9 cellular contexts compared by ENCODE assay signal in the genomic region with DNA sequence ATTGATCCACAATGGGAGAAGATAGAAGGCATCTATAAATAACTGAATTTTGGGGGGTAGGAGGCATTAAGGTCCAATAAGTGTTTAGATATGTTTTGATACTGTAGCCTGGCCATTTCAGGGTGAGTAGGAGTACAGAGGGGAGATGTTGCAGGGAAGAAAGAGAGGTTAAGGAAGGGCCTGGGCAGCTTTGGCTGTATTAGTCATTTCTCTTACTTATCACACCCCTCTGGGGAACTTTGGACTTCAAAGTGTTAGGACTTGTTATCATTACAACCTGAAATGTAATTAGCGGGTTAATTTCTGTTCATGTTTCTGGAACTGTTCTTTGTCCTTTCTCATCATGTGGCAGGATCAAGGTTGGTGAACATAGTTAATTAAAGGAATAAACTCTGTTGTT. TPM values are rescaled to one million over a fixed set of nuclear protein-coding genes. Genes with fewer than 3 reads are reported as not detected.
A peak's percentile ranks its signal among the peaks of the same experiment; 100 is the strongest.
DNase-seq lines count a peak whose midpoint lies in the region; ATAC-seq and TF ChIP-seq lines count a peak whose summit lies in the region.
"Had no signal": no experiment of that assay in that cellular context is flagged by ENCODE, and none has a peak within 500 bp of the region (broad histone marks: within the 10 kb centered on the region; RNA-seq: fewer than 3 reads in every experiment).

No MANE protein-coding gene starts in this region.

- no peaks in the 10 kb centered on the region for H3K27me3 Mint-ChIP-seq in natural killer cell (ENCODE audit: low read depth in 2 of 2)

- H4K20me1 ChIP-seq in BLaER1 treated with 17β-estradiol and CSF1 and Interleukin-3, amounts not matched to agents 10 nM and 100 nM, result peaks cover 20 to 98% (median 80%) of the 10 kb centered on the region in 11 experiments; a peak in 17 of 22 replicates

- H3K4me3 ChIP-seq in BLaER1 treated with 17β-estradiol and CSF1 and Interleukin-3, amounts not matched to agents 10 nM and 100 nM, result no peak overlapping the region
- no peak overlapping the region for H3K4me3 ChIP-seq in colonic mucosa

- H3K4me1 ChIP-seq in BLaER1 treated with 17β-estradiol and CSF1 and Interleukin-3, amounts not matched to agents 10 nM and 100 nM, result peaks cover 57 to 97% (median 77%) of the 10 kb centered on the region in 10 experiments
- peaks cover 49% of the 10 kb centered on the region for H3K4me1 ChIP-seq in colonic mucosa

- H3K27ac Mint-ChIP-seq in natural killer cell, result peak overlapping the region; percentile 56 to 70

- ATAC-seq in natural killer cell (peak in 1 of 3 donors; percentile 41), HG03139 (IDR thresholded peaks at IDR 0.05; ENCODE audit: unreplicated experiment) (no peak), GM21360 (IDR thresholded peaks at IDR 0.05; ENCODE audit: unreplicated experiment) (no peak), GM19351 (IDR thresholded peaks at IDR 0.05; ENCODE audit: unreplicated experiment) (no peak)

- peak overlapping the region; percentile 12 to 97 (median 81); a peak in 18 of 22 replicates for H3K4me2 ChIP-seq in BLaER1 treated with 17β-estradiol and CSF1 and Interleukin-3, amounts not matched to agents 10 nM and 100 nM

- H3K9me3 ChIP-seq in BLaER1 treated with 17β-estradiol and CSF1 and Interleukin-3, amounts not matched to agents 10 nM and 100 nM (replicated peaks in 1 of 11), result no peaks in the 10 kb centered on the region
- no peaks in the 10 kb centered on the region for H3K9me3 ChIP-seq in colonic mucosa

- H3K9me3 Mint-ChIP-seq in natural killer cell, result no peaks in the 10 kb centered on the region

- DNase-seq in LoVo (ENCODE audit: low spot score) (peak; percentile 75), colonic mucosa (no peak), natural killer cell (no peak), NOMO-1 (lab: John Stamatoyannopoulos, UW; ENCODE audit: unreplicated experiment in 2 of 2) (no peak)
- DNase-seq: left cardiac atrium had no signal

- peaks cover 92 to 95% of the 10 kb centered on the region in 2 donors for H3K4me1 Mint-ChIP-seq in natural killer cell

- peaks cover 0 to 10% (median 0%) of the 10 kb centered on the region in 11 experiments; a peak in 2 of 22 replicates for H3K36me3 ChIP-seq in BLaER1 treated with 17β-estradiol and CSF1 and Interleukin-3, amounts not matched to agents 10 nM and 100 nM
- H3K36me3 ChIP-seq in colonic mucosa, result no peaks in the 10 kb centered on the region

- no peak for TF ChIP-seq CTCF in colonic mucosa (IDR thresholded peaks at IDR 0.05)
- TF ChIP-seq CTCF in natural killer cell (IDR thresholded peaks at IDR 0.05), result no peak

- H3K27me3 ChIP-seq in BLaER1 treated with 17β-estradiol and CSF1 and Interleukin-3, amounts not matched to agents 10 nM and 100 nM, result no peaks in the 10 kb centered on the region
- no peaks in the 10 kb centered on the region for H3K27me3 ChIP-seq in colonic mucosa

- peak overlapping the region; percentile 22 for H3K4me3 Mint-ChIP-seq in natural killer cell

- peak overlapping the region in 10 of 11 experiments; percentile 55 to 88 (median 70); a peak in 17 of 22 replicates for H3K27ac ChIP-seq in BLaER1 treated with 17β-estradiol and CSF1 and Interleukin-3, amounts not matched to agents 10 nM and 100 nM
- H3K27ac ChIP-seq in colonic mucosa, result peak overlapping the region; percentile 62

- H3K9ac ChIP-seq in BLaER1 treated with 17β-estradiol and CSF1 and Interleukin-3, amounts not matched to agents 10 nM and 100 nM, result peak overlapping the region in 1 of 11 experiments; percentile 64; a peak in 1 of 22 replicates
- H3K9ac ChIP-seq in colonic mucosa (ENCODE audit: low read depth in 2 of 2, low read length in 2 of 2), result peak overlapping the region in 1 of 2 donors; percentile 56

- intact Hi-C loops in colonic mucosa (cut with DNase I) (no loop called here), natural killer cell (cut with micrococcal nuclease) (no loop called here)

- H3K36me3 Mint-ChIP-seq in natural killer cell, result no peaks in the 10 kb centered on the region

RNA-seq across cellular contexts. Expression of a gene that starts 40.3 kb away (rescaled TPM):
- 10 to 100 TPM; 27.3 to 70.3 TPM for total RNA-seq in colonic mucosa
- total RNA-seq in natural killer cell, result 100 to 1,000 TPM; 119 to 144 (median 140) TPM
